1 cellular context compared by ENCODE assay signal in the genomic region with DNA sequence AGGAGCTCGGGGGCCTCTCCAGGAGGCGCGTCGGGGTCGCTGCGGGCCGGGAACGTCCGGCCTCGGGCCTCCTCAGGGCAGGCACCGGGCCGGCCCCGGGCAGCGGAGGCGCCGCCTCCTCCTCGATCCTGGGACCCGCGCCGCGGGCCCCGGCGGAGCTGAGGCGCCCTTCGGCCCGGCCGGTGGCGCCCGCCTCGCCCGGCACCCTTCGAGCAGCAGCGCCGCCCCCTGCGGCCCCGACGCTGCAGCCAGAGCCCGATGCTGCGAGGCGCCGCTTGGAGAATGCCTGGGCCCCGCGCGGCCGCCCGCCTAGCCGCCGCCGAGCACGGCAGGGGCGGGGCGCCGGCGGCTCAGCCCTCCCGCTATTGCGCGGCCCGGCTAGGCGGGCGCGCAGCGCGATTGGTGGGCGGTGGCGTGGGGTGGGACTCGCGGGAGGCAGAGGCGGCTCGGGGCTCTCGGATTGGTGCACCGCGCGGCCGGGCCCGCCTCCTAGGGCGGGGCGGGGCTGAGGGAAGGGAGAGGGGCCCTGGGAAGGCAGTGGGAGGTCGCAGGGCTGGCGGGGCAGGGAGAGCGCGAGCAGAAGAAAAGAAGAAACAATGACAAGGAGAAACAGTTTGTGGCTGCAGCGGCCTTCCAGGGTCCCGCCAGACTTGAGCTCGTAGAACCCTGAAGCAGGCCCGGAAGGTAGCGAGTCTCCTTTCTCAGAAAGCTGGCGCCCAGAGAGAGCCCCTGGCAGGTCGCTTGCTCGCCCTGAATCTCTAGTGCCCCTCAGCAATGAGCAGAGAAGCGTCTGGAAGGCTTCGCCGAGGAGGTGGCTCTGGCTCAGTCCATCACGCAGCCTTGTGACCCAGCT.
TF ChIP-seq lines count a peak whose summit lies in the region.

Gene EEIG1, minus strand, starts transcription at position 284 of the 853 bp plus-strand sequence. CDS start 852 bp downstream, outside the sequence.

TF ChIP-seq in GM12878, 131 proteins besides CTCF, POLR2A, EP300 and RAD21 (continued from another document):
- TF ChIP-seq NKRF (conservative IDR thresholded peaks at IDR 0.05) (0 out of 2 replicates have a peak, but pooled peaks have one; percentile 61), ZSCAN29 (IDR thresholded peaks at IDR 0.05) (no peak), CHD4 (IDR thresholded peaks at IDR 0.05) (no peak), ZBED1 (IDR thresholded peaks at IDR 0.05; ENCODE audit: borderline replicate concordance) (no peak), KDM1A (IDR thresholded peaks at IDR 0.05; ENCODE audit: borderline replicate concordance) (no peak), TARDBP (IDR thresholded peaks at IDR 0.05; ENCODE audit: borderline replicate concordance) (no peak), RB1 (IDR thresholded peaks at IDR 0.05; ENCODE audit: borderline replicate concordance) (no peak; the same call in 1 of the 2 replicates), SIX5 (IDR thresholded peaks at IDR 0.05; ENCODE audit: low read depth, low read length, severe bottlenecking) (no peak), ZNF622 (IDR thresholded peaks at IDR 0.05) (no peak), ZNF274 (IDR thresholded peaks at IDR 0.05; ENCODE audit: insufficient read depth, insufficient read length) (no peak), NRF1 (conservative IDR thresholded peaks at IDR 0.05; ENCODE audit: low read depth, low read length) (peak; percentile 40), STAT1 (conservative IDR thresholded peaks at IDR 0.05) (no peak), BHLHE40 (IDR thresholded peaks at IDR 0.05; ENCODE audit: borderline replicate concordance in 1 of 2, low read depth in 2 of 2, low read length in 1 of 2) (peak; percentile 13 to 52; a peak in 2 of 4 replicates), TCF3 (IDR thresholded peaks at IDR 0.05; ENCODE audit: borderline replicate concordance, insufficient read depth, low read depth, low read length) (no peak), USF1 (IDR thresholded peaks at IDR 0.05; ENCODE audit: borderline replicate concordance, extremely low read length, insufficient read depth, low read depth, low read length) (no peak), ZNF24 (IDR thresholded peaks at IDR 0.05) (no peak), FOS (IDR thresholded peaks at IDR 0.05; ENCODE audit: borderline replicate concordance, extremely low read depth, insufficient read length) (peak; percentile 2), ZNF384 (IDR thresholded peaks at IDR 0.05; ENCODE audit: borderline replicate concordance, low read depth, low read length) (no peak), NFYA (IDR thresholded peaks at IDR 0.05; ENCODE audit: borderline replicate concordance, low read depth, low read length) (no peak), ZBTB40 (IDR thresholded peaks at IDR 0.05; ENCODE audit: borderline replicate concordance) (no peak), NR2F1 (conservative IDR thresholded peaks at IDR 0.05) (peak; percentile 66; the same call in 1 of the 2 replicates), FOXM1 (IDR thresholded peaks at IDR 0.05; ENCODE audit: low read depth, low read length) (no peak), PAX5 (IDR thresholded peaks at IDR 0.05; ENCODE audit: borderline replicate concordance, low read depth, low read length) (no peak), CREB1 (IDR thresholded peaks at IDR 0.05; ENCODE audit: low read depth) (no peak), SIN3A (IDR thresholded peaks at IDR 0.05; ENCODE audit: low read depth, low read length) (no peak), CREM (IDR thresholded peaks at IDR 0.05; ENCODE audit: low read depth) (no peak), EED (IDR thresholded peaks at IDR 0.05; ENCODE audit: low read depth) (no peak)
- TF ChIP-seq, protein P1, sequence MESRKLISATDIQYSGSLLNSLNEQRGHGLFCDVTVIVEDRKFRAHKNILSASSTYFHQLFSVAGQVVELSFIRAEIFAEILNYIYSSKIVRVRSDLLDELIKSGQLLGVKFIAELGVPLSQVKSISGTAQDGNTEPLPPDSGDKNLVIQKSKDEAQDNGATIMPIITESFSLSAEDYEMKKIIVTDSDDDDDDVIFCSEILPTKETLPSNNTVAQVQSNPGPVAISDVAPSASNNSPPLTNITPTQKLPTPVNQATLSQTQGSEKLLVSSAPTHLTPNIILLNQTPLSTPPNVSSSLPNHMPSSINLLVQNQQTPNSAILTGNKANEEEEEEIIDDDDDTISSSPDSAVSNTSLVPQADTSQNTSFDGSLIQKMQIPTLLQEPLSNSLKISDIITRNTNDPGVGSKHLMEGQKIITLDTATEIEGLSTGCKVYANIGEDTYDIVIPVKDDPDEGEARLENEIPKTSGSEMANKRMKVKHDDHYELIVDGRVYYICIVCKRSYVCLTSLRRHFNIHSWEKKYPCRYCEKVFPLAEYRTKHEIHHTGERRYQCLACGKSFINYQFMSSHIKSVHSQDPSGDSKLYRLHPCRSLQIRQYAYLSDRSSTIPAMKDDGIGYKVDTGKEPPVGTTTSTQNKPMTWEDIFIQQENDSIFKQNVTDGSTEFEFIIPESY (IDR thresholded peaks at IDR 0.05) = no peak
- TF ChIP-seq, protein P2, sequence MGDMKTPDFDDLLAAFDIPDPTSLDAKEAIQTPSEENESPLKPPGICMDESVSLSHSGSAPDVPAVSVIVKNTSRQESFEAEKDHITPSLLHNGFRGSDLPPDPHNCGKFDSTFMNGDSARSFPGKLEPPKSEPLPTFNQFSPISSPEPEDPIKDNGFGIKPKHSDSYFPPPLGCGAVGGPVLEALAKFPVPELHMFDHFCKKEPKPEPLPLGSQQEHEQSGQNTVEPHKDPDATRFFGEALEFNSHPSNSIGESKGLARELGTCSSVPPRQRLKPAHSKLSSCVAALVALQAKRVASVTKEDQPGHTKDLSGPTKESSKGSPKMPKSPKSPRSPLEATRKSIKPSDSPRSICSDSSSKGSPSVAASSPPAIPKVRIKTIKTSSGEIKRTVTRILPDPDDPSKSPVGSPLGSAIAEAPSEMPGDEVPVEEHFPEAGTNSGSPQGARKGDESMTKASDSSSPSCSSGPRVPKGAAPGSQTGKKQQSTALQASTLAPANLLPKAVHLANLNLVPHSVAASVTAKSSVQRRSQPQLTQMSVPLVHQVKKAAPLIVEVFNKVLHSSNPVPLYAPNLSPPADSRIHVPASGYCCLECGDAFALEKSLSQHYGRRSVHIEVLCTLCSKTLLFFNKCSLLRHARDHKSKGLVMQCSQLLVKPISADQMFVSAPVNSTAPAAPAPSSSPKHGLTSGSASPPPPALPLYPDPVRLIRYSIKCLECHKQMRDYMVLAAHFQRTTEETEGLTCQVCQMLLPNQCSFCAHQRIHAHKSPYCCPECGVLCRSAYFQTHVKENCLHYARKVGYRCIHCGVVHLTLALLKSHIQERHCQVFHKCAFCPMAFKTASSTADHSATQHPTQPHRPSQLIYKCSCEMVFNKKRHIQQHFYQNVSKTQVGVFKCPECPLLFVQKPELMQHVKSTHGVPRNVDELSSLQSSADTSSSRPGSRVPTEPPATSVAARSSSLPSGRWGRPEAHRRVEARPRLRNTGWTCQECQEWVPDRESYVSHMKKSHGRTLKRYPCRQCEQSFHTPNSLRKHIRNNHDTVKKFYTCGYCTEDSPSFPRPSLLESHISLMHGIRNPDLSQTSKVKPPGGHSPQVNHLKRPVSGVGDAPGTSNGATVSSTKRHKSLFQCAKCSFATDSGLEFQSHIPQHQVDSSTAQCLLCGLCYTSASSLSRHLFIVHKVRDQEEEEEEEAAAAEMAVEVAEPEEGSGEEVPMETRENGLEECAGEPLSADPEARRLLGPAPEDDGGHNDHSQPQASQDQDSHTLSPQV (IDR thresholded peaks at IDR 0.05) = no peak
TF ChIP-seq in GM12878: peak in this region for 22.
